Comparison of ENCODE assay signal across 22 cellular contexts in genomic region chr18:43863180-43863579, GRCh38.
DNase-seq lines count a peak whose midpoint lies in the region; ATAC-seq and TF ChIP-seq lines count a peak whose summit lies in the region.
"Had no signal": no experiment of that assay in that cellular context is flagged by ENCODE, and none has a peak within 500 bp of the region (broad histone marks: within the 10 kb centered on the region; RNA-seq: fewer than 3 reads in every experiment).

No MANE protein-coding gene starts in this region.

- H3K9me3 ChIP-seq in left ventricle myocardium inferior (replicated peaks) (no peaks in the 10 kb centered on the region), psoas muscle (no peaks in the 10 kb centered on the region)
- H3K9me3 ChIP-seq: adrenal gland, lower lobe of right lung, tibial nerve had no signal

- intact Hi-C loops in Right ventricle myocardium inferior (cut with DNase I) = no loop called here
- intact Hi-C loops in left ventricle myocardium inferior (cut with micrococcal nuclease) = no loop called here
- intact Hi-C loops in left cardiac atrium (cut with DNase I) = no loop called here
- intact Hi-C loops in psoas muscle (cut with DNase I) = no loop called here

- ATAC-seq in Right ventricle myocardium inferior (peak; percentile 83), left cardiac atrium (peak; percentile 56 to 74), psoas muscle (peak; percentile 21 to 77 (median 59)), GM21390 (IDR thresholded peaks at IDR 0.05; ENCODE audit: unreplicated experiment) (no peak), HG03432 (IDR thresholded peaks at IDR 0.05; ENCODE audit: unreplicated experiment) (no peak)
- ATAC-seq: activated CD8-positive, alpha-beta T cell treated with anti-CD3 and anti-CD28 coated beads, Interleukin-2, amount 10 ng/mL, durations not matched to agents 7 days and 5 days; CD8-positive, alpha-beta T cell; T-helper 17 cell had no signal

- H3K36me3 ChIP-seq in left ventricle myocardium inferior (no peaks in the 10 kb centered on the region), psoas muscle (ENCODE audit: insufficient read depth in 1 of 2, low read depth in 1 of 2) (no peaks in the 10 kb centered on the region)
- H3K36me3 ChIP-seq: adrenal gland, lower lobe of right lung, tibial nerve had no signal

- no peak overlapping the region for H3K27ac ChIP-seq in left ventricle myocardium inferior (replicated peaks)
- no peak overlapping the region for H3K27ac ChIP-seq in psoas muscle
- H3K27ac ChIP-seq: adrenal gland, lower lobe of right lung, SK-N-MC had no signal

- peaks cover 19% of the 10 kb centered on the region for H3K4me1 ChIP-seq in left ventricle myocardium inferior
- no peaks in the 10 kb centered on the region for H3K4me1 ChIP-seq in psoas muscle
- H3K4me1 ChIP-seq: adrenal gland, lower lobe of right lung had no signal

- no peak for TF ChIP-seq CTCF in left ventricle myocardium inferior (IDR thresholded peaks at IDR 0.05; ENCODE audit: borderline replicate concordance)
- no peak for TF ChIP-seq CTCF in psoas muscle (IDR thresholded peaks at IDR 0.05)

- DNase-seq in Right ventricle myocardium inferior (ENCODE audit: missing footprints) = no peak
- DNase-seq in left ventricle myocardium inferior = no peak
- no peak for DNase-seq in left cardiac atrium
- DNase-seq in psoas muscle = no peak
- no peak for DNase-seq in inferior parietal cortex (ENCODE audit: extremely low spot score)
- DNase-seq in NCI-H446 (lab: John Stamatoyannopoulos, UW) = no peak
- DNase-seq: activated CD8-positive, alpha-beta T cell treated with anti-CD3 and anti-CD28 coated beads, Interleukin-2, amount 10 ng/mL, durations not matched to agents 7 days and 5 days; adrenal gland; AML-193; CD8-positive, alpha-beta T cell; central memory CD4-positive, alpha-beta T cell; hypothalamus; lower lobe of right lung; NCI-H1092; NCI-H187; NCI-H69; retina; T-helper 17 cell had no signal

- H3K4me3 ChIP-seq in left ventricle myocardium inferior (no peak overlapping the region), psoas muscle (no peak overlapping the region)
- H3K4me3 ChIP-seq: adrenal gland, lower lobe of right lung, SK-N-MC, tibial nerve had no signal

- WGBS in psoas muscle, 3 donors = 8 to 14% (median 11%) methylated on average over 1 of the region's 1 CpG

- H3K27me3 ChIP-seq in left ventricle myocardium inferior (ENCODE audit: low read depth) (no peaks in the 10 kb centered on the region), psoas muscle (ENCODE audit: insufficient read depth in 3 of 3, low read length in 2 of 3) (no peaks in the 10 kb centered on the region)
- H3K27me3 ChIP-seq: adrenal gland, tibial nerve had no signal

Comparison
In these comparisons a context has a peak if more than half of its experiments do, and no peak if none do; other contexts are left out.
1. ATAC-seq: peak in Right ventricle myocardium inferior (single experiment), left cardiac atrium (2 of 2) and psoas muscle (4 of 4); none in GM21390 (single experiment) and HG03432 (single experiment).